In genomic region chr4:83208776-83209365, GRCh38 we compare ENCODE assay signal across 14 cellular contexts.
A peak's percentile ranks its signal among the peaks of the same experiment; 100 is the strongest.
DNase-seq lines count a peak whose midpoint lies in the region; ATAC-seq and TF ChIP-seq lines count a peak whose summit lies in the region.
"Had no signal": no experiment of that assay in that cellular context is flagged by ENCODE, and none has a peak within 500 bp of the region (broad histone marks: within the 10 kb centered on the region; RNA-seq: fewer than 3 reads in every experiment).

No MANE protein-coding gene starts in this region.

- H3K27ac Mint-ChIP-seq in effector memory CD8-positive, alpha-beta T cell: peak overlapping the region in 1 of 2 donors; percentile 46
- H3K27ac Mint-ChIP-seq in GM23338: no peak overlapping the region

- H3K27me3 ChIP-seq in RWPE2 (ENCODE audit: insufficient read depth, poor library complexity, severe bottlenecking) (no peaks in the 10 kb centered on the region), GM23338 (ENCODE audit: insufficient read depth) (peaks cover 7% of the 10 kb centered on the region; the same call in 1 of the 2 replicates)
- H3K27me3 ChIP-seq: heart left ventricle had no signal

- H3K4me3 Mint-ChIP-seq in effector memory CD8-positive, alpha-beta T cell: peak overlapping the region in 1 of 2 donors; percentile 2
- no peak overlapping the region; the same call in 2 of the 3 replicates for H3K4me3 Mint-ChIP-seq in GM23338

- H4K20me1 ChIP-seq in GM23338 (replicated peaks; ENCODE audit: insufficient read depth): no peaks in the 10 kb centered on the region; the same call in 1 of the 2 replicates

- no peak overlapping the region for H3K4me3 ChIP-seq in RWPE2 (ENCODE audit: severe bottlenecking)
- H3K4me3 ChIP-seq in fibroblast of the aortic adventitia (ENCODE audit: low read depth, low read length): no peak overlapping the region
- H3K4me3 ChIP-seq in GM23338: no peak overlapping the region
- H3K4me3 ChIP-seq: heart left ventricle, left ventricle myocardium inferior had no signal

- H3K36me3 ChIP-seq in RWPE2 (ENCODE audit: low read depth) (no peaks in the 10 kb centered on the region), GM23338 (ENCODE audit: insufficient read depth) (peaks cover 8% of the 10 kb centered on the region; the same call in 1 of the 2 replicates)
- H3K36me3 ChIP-seq: heart left ventricle, left ventricle myocardium inferior had no signal

- no peaks in the 10 kb centered on the region for H3K36me3 Mint-ChIP-seq in effector memory CD8-positive, alpha-beta T cell (ENCODE audit: insufficient read depth)
- H3K36me3 Mint-ChIP-seq in GM23338 (ENCODE audit: low read depth): peaks cover 11% of the 10 kb centered on the region; the same call in 2 of the 3 replicates

- H3K9me2 ChIP-seq in GM23338 (ENCODE audit: insufficient read depth): peaks cover 6% of the 10 kb centered on the region; the same call in 1 of the 2 replicates

- DNase-seq in DMS 273 (lab: John Stamatoyannopoulos, UW; ENCODE audit: unreplicated experiment) (peak; percentile 53), DMS 273 treated with DMSO at 0.1 percent for 48 hours (lab: John Stamatoyannopoulos, UW) (no peak), RWPE2 (ENCODE audit: low spot score) (no peak), fibroblast of the aortic adventitia (ENCODE audit: low read depth) (peak; percentile 30), stromal cell of bone marrow (ENCODE audit: low read depth) (peak; percentile 15), activated gamma-delta T cell (lab: John Stamatoyannopoulos, UW) (no peak), GM23338 (ENCODE audit: low spot score) (no peak)
- DNase-seq in effector memory CD8-positive, alpha-beta T cell: no peak
- DNase-seq: activated CD4-positive, alpha-beta T cell treated with anti-CD3 and anti-CD28 coated beads, Interleukin-2, amount 50 U/mL, for 1 hour; effector CD4-positive, alpha-beta T cell; heart left ventricle; left ventricle myocardium inferior; NCI-H1105 had no signal

- H3K9me3 Mint-ChIP-seq in effector memory CD8-positive, alpha-beta T cell: no peaks in the 10 kb centered on the region
- H3K9me3 Mint-ChIP-seq in GM23338: peaks cover 18% of the 10 kb centered on the region

- H3K4me1 ChIP-seq in RWPE2 (ENCODE audit: insufficient read depth, poor library complexity, severe bottlenecking): peaks cover 13% of the 10 kb centered on the region
- peaks cover 5% of the 10 kb centered on the region; the same call in 1 of the 2 replicates for H3K4me1 ChIP-seq in GM23338 (ENCODE audit: insufficient read depth)
- H3K4me1 ChIP-seq: left ventricle myocardium inferior had no signal

- H2AFZ ChIP-seq in GM23338: no peak overlapping the region

- peaks cover 31 to 47% of the 10 kb centered on the region in 2 donors for H3K4me1 Mint-ChIP-seq in effector memory CD8-positive, alpha-beta T cell (ENCODE audit: low read depth in 2 of 2)
- peaks cover 25% of the 10 kb centered on the region for H3K4me1 Mint-ChIP-seq in GM23338

- TF ChIP-seq CTCF in RWPE2 (IDR thresholded peaks at IDR 0.05; ENCODE audit: poor library complexity, severe bottlenecking) (no peak), fibroblast of the aortic adventitia (IDR thresholded peaks at IDR 0.05; ENCODE audit: insufficient read depth, low read length) (no peak), GM23338 (conservative IDR thresholded peaks at IDR 0.05; ENCODE audit: low read depth in 2 of 2) (no peak)

- H3K4me2 ChIP-seq in GM23338: no peak overlapping the region

- no peaks in the 10 kb centered on the region for H3K79me2 ChIP-seq in GM23338 (replicated peaks; ENCODE audit: insufficient read depth)

- H3K27me3 Mint-ChIP-seq in effector memory CD8-positive, alpha-beta T cell: no peaks in the 10 kb centered on the region
- H3K27me3 Mint-ChIP-seq in GM23338 (ENCODE audit: insufficient read depth, low read depth, poor library complexity): peaks cover 4% of the 10 kb centered on the region

- no peaks in the 10 kb centered on the region for H3F3A ChIP-seq in GM23338 (replicated peaks; ENCODE audit: low read depth)

- peaks cover 7% of the 10 kb centered on the region for H3K9me3 ChIP-seq in RWPE2 (ENCODE audit: severe bottlenecking)
- H3K9me3 ChIP-seq: heart left ventricle, left ventricle myocardium inferior had no signal

- ATAC-seq in RWPE2 (ENCODE audit: low read depth) (no peak), GM23338 (no peak)
- ATAC-seq in effector memory CD8-positive, alpha-beta T cell (replicated peaks): no peak
- ATAC-seq: heart left ventricle had no signal

- H3K27ac ChIP-seq in RWPE2 (ENCODE audit: poor library complexity, severe bottlenecking) (peak overlapping the region; percentile 73), GM23338 (ENCODE audit: low read depth) (no peak overlapping the region)
- H3K27ac ChIP-seq: 22Rv1, heart left ventricle, left ventricle myocardium inferior had no signal

TF ChIP-seq in GM23338, 12 proteins besides CTCF, POLR2A, EP300 and RAD21 (continues in another document):
- TF ChIP-seq STAT1 (IDR thresholded peaks at IDR 0.05; ENCODE audit: unreplicated experiment) (no peak), POLR2AphosphoS5 (IDR thresholded peaks at IDR 0.05; ENCODE audit: low read depth) (no peak), ZNF462 (CRISPR knock-in tag; IDR thresholded peaks at IDR 0.05) (no peak)

Comparison
In these comparisons a context has a peak if more than half of its experiments do, and no peak if none do; other contexts are left out.
1. DNase-seq: peak in DMS 273 (single experiment), fibroblast of the aortic adventitia (single experiment) and stromal cell of bone marrow (single experiment); none in DMS 273 treated with DMSO at 0.1 percent for 48 hours (single experiment), RWPE2 (single experiment), activated gamma-delta T cell (single experiment), effector memory CD8-positive, alpha-beta T cell (0 of 3) and GM23338 (single experiment).